19 cellular contexts compared by ENCODE assay signal in the genomic region with DNA sequence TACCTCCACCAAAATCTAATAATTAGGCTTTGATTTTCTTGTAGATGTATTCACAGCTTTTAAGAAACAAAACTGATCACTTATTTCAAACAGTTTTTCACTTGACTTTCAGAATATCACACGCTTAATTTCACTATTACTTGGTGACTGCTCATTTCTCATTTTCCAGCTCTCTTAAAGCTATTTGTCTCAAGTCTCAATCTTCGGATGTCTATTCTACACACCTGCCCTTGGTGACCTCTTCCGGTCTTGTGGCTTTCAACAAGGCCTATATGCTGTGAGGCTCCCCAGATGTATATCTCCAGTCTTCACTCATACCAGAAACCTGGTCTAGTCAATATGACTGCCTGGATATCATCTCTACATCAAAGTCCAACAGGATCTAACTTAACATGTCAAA. TPM values are rescaled to one million over a fixed set of nuclear protein-coding genes. Genes with fewer than 3 reads are reported as not detected.
DNase-seq lines count a peak whose midpoint lies in the region; ATAC-seq, FAIRE-seq and TF ChIP-seq lines count a peak whose summit lies in the region.
"Had no signal": no experiment of that assay in that cellular context is flagged by ENCODE, and none has a peak within 500 bp of the region (broad histone marks: within the 10 kb centered on the region; RNA-seq: fewer than 3 reads in every experiment).

No MANE protein-coding gene starts in this region.

- in situ Hi-C loops in HepG2 (cut with HindIII; ENCODE audit: extremely low pct_ligation_motif_present, low pct_unique_long_range_greater_than_20kb): no loop called here

- POLR2A ChIA-PET in HepG2 (lab: Yijun Ruan, JAX): no interaction called here

- no peak overlapping the region for H3K27ac Mint-ChIP-seq in neural progenitor cell
- H3K27ac Mint-ChIP-seq: activated CD4-positive, alpha-beta T cell treated with anti-CD3 and anti-CD28 coated beads for 36 hours; HFFc6; T-helper 17 cell had no signal

- no peak for TF ChIP-seq CTCF in HepG2 (CRISPR knock-in tag; IDR thresholded peaks at IDR 0.05)
- no peak for TF ChIP-seq CTCF in neural progenitor cell (IDR thresholded peaks at IDR 0.05)

- H3K4me2 ChIP-seq in HepG2 (ENCODE audit: low read depth, low read length): no peak overlapping the region
- no peak overlapping the region for H3K4me2 ChIP-seq in neural progenitor cell

- DNase-seq in activated effector memory CD4-positive, alpha-beta T cell treated with anti-CD3 and anti-CD28 coated beads, Interleukin-2, amount 50 U/mL, for 16 hours: no peak
- DNase-seq in HepG2 (ENCODE audit: low spot score) (no peak), NOMO-1 (lab: John Stamatoyannopoulos, UW; ENCODE audit: unreplicated experiment in 2 of 2) (no peak), neural progenitor cell (ENCODE audit: low spot score) (no peak)
- DNase-seq: activated CD4-positive, alpha-beta T cell treated with anti-CD3 and anti-CD28 coated beads for 36 hours; caudate nucleus; foreskin fibroblast; HFFc6; mammary epithelial cell; NCI-H2081 treated with DMSO at 0.1 percent for 48 hours; NCI-H774; right cardiac atrium; stimulated activated CD4-positive, alpha-beta T cell treated with anti-CD3 and anti-CD28 coated beads, Interleukin-1b, Interleukin-23, amount 100 ng/mL, for 48 hours; stimulated activated CD8-positive, alpha-beta memory T cell treated with anti-CD3 and anti-CD28 coated beads, Interleukin-4, amount 100 ng/mL, for 48 hours; T-helper 17 cell had no signal

- H3K27ac ChIP-seq in HepG2 (ENCODE audit: extremely low read length, insufficient read depth, low read length): no peak overlapping the region
- no peak overlapping the region for H3K27ac ChIP-seq in neural progenitor cell

- H3K4me3 Mint-ChIP-seq in neural progenitor cell: no peak overlapping the region
- H3K4me3 Mint-ChIP-seq: activated CD4-positive, alpha-beta T cell treated with anti-CD3 and anti-CD28 coated beads for 36 hours; HFFc6; T-helper 17 cell had no signal

- H4K20me1 ChIP-seq in HepG2 (ENCODE audit: insufficient read depth, low read length) (no peaks in the 10 kb centered on the region), neural progenitor cell (ENCODE audit: low read depth) (no peaks in the 10 kb centered on the region)

- H2AFZ ChIP-seq in HepG2 (ENCODE audit: low read length): no peak overlapping the region
- no peak overlapping the region for H2AFZ ChIP-seq in neural progenitor cell (replicated peaks)

- H3K4me1 Mint-ChIP-seq in neural progenitor cell: no peaks in the 10 kb centered on the region
- H3K4me1 Mint-ChIP-seq: activated CD4-positive, alpha-beta T cell treated with anti-CD3 and anti-CD28 coated beads for 36 hours; T-helper 17 cell had no signal

- no peak for FAIRE-seq in HepG2 (lab: Jason Lieb, UNC)

- WGBS in HepG2 (ENCODE audit: low lambda C conversion rate): 2% methylated on average over 3 of the region's 3 CpGs

- no peak for TF ChIP-seq POLR2A in HepG2 (IDR thresholded peaks at IDR 0.05; ENCODE audit: insufficient read depth in 1 of 2, low read depth in 2 of 2, low read length in 2 of 2)

- no TSS peak for BruUV-seq in HepG2 (replicated peaks; lab: Mats Ljungman, UMichigan)

- CTCF ChIA-PET in HepG2 (lab: Yijun Ruan, JAX; ENCODE audit: low intra/inter-chr PET ratio, low total read pairs): no interaction called here

- no peaks in the 10 kb centered on the region for H3K4me1 ChIP-seq in HepG2 (ENCODE audit: insufficient read depth, low read length)
- H3K4me1 ChIP-seq in neural progenitor cell: no peaks in the 10 kb centered on the region

- H3K4me3 ChIP-seq in HepG2 (replicated peaks in 1 of 3; ENCODE audit: insufficient read depth in 1 of 3, low read depth in 2 of 3, low read length in 3 of 3): no peak overlapping the region
- no peak overlapping the region for H3K4me3 ChIP-seq in neural progenitor cell

- no peaks in the 10 kb centered on the region for H3K36me3 ChIP-seq in HepG2 (replicated peaks in 1 of 2; ENCODE audit: control insufficient read depth in 1 of 2, insufficient read depth in 2 of 2, low read length in 2 of 2)
- no peaks in the 10 kb centered on the region for H3K36me3 ChIP-seq in neural progenitor cell

- no peaks in the 10 kb centered on the region for H3K27me3 Mint-ChIP-seq in neural progenitor cell (ENCODE audit: insufficient read depth, low read depth)
- H3K27me3 Mint-ChIP-seq: activated CD4-positive, alpha-beta T cell treated with anti-CD3 and anti-CD28 coated beads for 36 hours; T-helper 17 cell had no signal

- H3K79me2 ChIP-seq in HepG2 (ENCODE audit: insufficient read depth, low read length) (no peaks in the 10 kb centered on the region), neural progenitor cell (ENCODE audit: low read depth) (no peaks in the 10 kb centered on the region)

- H3K27me3 ChIP-seq in HepG2 (ENCODE audit: control insufficient read depth in 1 of 2, insufficient read depth in 2 of 2, low read length in 2 of 2) (no peaks in the 10 kb centered on the region), neural progenitor cell (no peaks in the 10 kb centered on the region)

- H3K9me3 Mint-ChIP-seq in neural progenitor cell: no peaks in the 10 kb centered on the region
- H3K9me3 Mint-ChIP-seq: HFFc6 had no signal

- no peaks in the 10 kb centered on the region for H3K36me3 Mint-ChIP-seq in neural progenitor cell

- TF ChIP-seq EP300 in HepG2 (IDR thresholded peaks at IDR 0.05; ENCODE audit: low read depth in 2 of 2, low read length in 2 of 2): no peak
- TF ChIP-seq EP300 in HepG2 (CRISPR knock-in tag; IDR thresholded peaks at IDR 0.05; ENCODE audit: borderline replicate concordance): no peak

- intact Hi-C loops in HepG2 (cut with micrococcal nuclease; ENCODE audit: unreplicated experiment): no loop called here

- H3K9me3 ChIP-seq in HepG2 (ENCODE audit: low read length) (no peaks in the 10 kb centered on the region; the same call in 1 of the 2 replicates), neural progenitor cell (ENCODE audit: low read depth) (no peaks in the 10 kb centered on the region)

- TF ChIP-seq RAD21 in HepG2 (CRISPR knock-in tag; IDR thresholded peaks at IDR 0.05): no peak

- H3K9ac ChIP-seq in HepG2 (ENCODE audit: insufficient read depth, low read depth, low read length) (no peak overlapping the region), neural progenitor cell (no peak overlapping the region)

- ATAC-seq in GM18867 (IDR thresholded peaks at IDR 0.05; ENCODE audit: unreplicated experiment) (peak; percentile 100), GM21381 (IDR thresholded peaks at IDR 0.05; ENCODE audit: unreplicated experiment) (peak; percentile 94), HG02938 (IDR thresholded peaks at IDR 0.05; ENCODE audit: unreplicated experiment) (peak; percentile 66), HG03460 (IDR thresholded peaks at IDR 0.05; ENCODE audit: unreplicated experiment) (peak; percentile 87), HepG2 (no peak)
- ATAC-seq: activated CD4-positive, alpha-beta T cell treated with anti-CD3 and anti-CD28 coated beads for 36 hours; right cardiac atrium; T-helper 17 cell had no signal

- no peaks in the 10 kb centered on the region for H3F3A ChIP-seq in neural progenitor cell (ENCODE audit: low read depth)

TF ChIP-seq in HepG2, 621 proteins besides CTCF, POLR2A, EP300 and RAD21 (continues in another document):
- TF ChIP-seq ZNF878 (CRISPR knock-in tag; IDR thresholded peaks at IDR 0.05) (no peak), ZNF776 (CRISPR knock-in tag; IDR thresholded peaks at IDR 0.05) (no peak), ZNF768 (CRISPR knock-in tag; IDR thresholded peaks at IDR 0.05) (no peak), AHR (CRISPR knock-in tag; IDR thresholded peaks at IDR 0.05) (no peak), ZNF430 (CRISPR knock-in tag; IDR thresholded peaks at IDR 0.05) (no peak)
- TF ChIP-seq, protein P1, sequence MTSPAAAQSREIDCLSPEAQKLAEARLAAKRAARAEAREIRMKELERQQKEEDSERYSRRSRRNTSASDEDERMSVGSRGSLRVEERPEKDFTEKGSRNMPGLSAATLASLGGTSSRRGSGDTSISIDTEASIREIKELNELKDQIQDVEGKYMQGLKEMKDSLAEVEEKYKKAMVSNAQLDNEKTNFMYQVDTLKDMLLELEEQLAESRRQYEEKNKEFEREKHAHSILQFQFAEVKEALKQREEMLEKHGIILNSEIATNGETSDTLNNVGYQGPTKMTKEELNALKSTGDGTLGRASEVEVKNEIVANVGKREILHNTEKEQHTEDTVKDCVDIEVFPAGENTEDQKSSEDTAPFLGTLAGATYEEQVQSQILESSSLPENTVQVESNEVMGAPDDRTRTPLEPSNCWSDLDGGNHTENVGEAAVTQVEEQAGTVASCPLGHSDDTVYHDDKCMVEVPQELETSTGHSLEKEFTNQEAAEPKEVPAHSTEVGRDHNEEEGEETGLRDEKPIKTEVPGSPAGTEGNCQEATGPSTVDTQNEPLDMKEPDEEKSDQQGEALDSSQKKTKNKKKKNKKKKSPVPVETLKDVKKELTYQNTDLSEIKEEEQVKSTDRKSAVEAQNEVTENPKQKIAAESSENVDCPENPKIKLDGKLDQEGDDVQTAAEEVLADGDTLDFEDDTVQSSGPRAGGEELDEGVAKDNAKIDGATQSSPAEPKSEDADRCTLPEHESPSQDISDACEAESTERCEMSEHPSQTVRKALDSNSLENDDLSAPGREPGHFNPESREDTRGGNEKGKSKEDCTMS (CRISPR knock-in tag; conservative IDR thresholded peaks at IDR 0.05): no peak

RNA-seq across cellular contexts. Expression of gene ANXA10, which starts 34.9 kb away (rescaled TPM):
- total RNA-seq in HepG2 (2016; rRNA removed; fragmentation: Illumina TruSeq; extraction: Trizol): not detected in 2 replicates
- total RNA-seq in HepG2 (2016; cell fraction: cytosol; rRNA removed; fragmentation: Illumina TruSeq; extraction: Trizol; ENCODE audit: low read depth): not detected in 2 replicates
- 0.13 TPM in 1 of 2 replicates, not detected in the other for total RNA-seq in HepG2 (2016; cell fraction: insoluble cytoplasmic fraction; rRNA removed; fragmentation: Illumina TruSeq; extraction: Trizol)
- total RNA-seq in HepG2 (2016; cell fraction: membrane; rRNA removed; fragmentation: Illumina TruSeq; extraction: Trizol): not detected in 2 replicates
- total RNA-seq in HepG2 (2016; cell fraction: nucleus; rRNA removed; fragmentation: Illumina TruSeq; extraction: Trizol): not detected in 2 replicates
- 0.08 TPM in 1 of 2 replicates, not detected in the other for polyA plus RNA-seq in HepG2 (2011; rRNA removed)
- polyA plus RNA-seq in HepG2 (2011; cell fraction: cytosol; rRNA removed): not detected in 2 replicates
- polyA plus RNA-seq in HepG2 (2011; cell fraction: nucleus; rRNA removed): not detected in 2 replicates
- not detected in 2 replicates for polyA plus RNA-seq in HepG2 (2012)
- polyA plus RNA-seq in HepG2 (2016; cell fraction: cytosol; fragmentation: Illumina TruSeq; extraction: Trizol; ENCODE audit: low read depth): not detected in 2 replicates
- not detected in 2 replicates for polyA plus RNA-seq in HepG2 (2016; cell fraction: insoluble cytoplasmic fraction; fragmentation: Illumina TruSeq; extraction: Trizol; ENCODE audit: low read depth)
- polyA plus RNA-seq in HepG2 (2016; cell fraction: membrane; fragmentation: Illumina TruSeq; extraction: Trizol; ENCODE audit: low read depth): not detected in 2 replicates
- not detected in 2 replicates for polyA plus RNA-seq in HepG2 (2016; cell fraction: nucleus; fragmentation: Illumina TruSeq; extraction: Trizol; ENCODE audit: insufficient read depth, low read depth)
- polyA minus RNA-seq in HepG2 (2011; rRNA and poly(A)+ RNA removed; ENCODE audit: low replicate concordance): 0.23 TPM in 1 of 2 replicates, not detected in the other
- not detected in 2 replicates for polyA minus RNA-seq in HepG2 (2011; cell fraction: cytosol; rRNA and poly(A)+ RNA removed)
- not detected in 2 replicates for polyA minus RNA-seq in HepG2 (2011; cell fraction: nucleus; rRNA and poly(A)+ RNA removed)
- not detected in 2 replicates for total RNA-seq in neural progenitor cell (ENCODE audit: low replicate concordance)
- total RNA-seq: activated CD4-positive, alpha-beta T cell treated with anti-CD3 and anti-CD28 coated beads for 36 hours; mammary epithelial cell; right cardiac atrium; T-helper 17 cell had no signal
- polyA plus RNA-seq: right cardiac atrium had no signal
